8 cellular contexts compared by ENCODE assay signal in the genomic region with DNA sequence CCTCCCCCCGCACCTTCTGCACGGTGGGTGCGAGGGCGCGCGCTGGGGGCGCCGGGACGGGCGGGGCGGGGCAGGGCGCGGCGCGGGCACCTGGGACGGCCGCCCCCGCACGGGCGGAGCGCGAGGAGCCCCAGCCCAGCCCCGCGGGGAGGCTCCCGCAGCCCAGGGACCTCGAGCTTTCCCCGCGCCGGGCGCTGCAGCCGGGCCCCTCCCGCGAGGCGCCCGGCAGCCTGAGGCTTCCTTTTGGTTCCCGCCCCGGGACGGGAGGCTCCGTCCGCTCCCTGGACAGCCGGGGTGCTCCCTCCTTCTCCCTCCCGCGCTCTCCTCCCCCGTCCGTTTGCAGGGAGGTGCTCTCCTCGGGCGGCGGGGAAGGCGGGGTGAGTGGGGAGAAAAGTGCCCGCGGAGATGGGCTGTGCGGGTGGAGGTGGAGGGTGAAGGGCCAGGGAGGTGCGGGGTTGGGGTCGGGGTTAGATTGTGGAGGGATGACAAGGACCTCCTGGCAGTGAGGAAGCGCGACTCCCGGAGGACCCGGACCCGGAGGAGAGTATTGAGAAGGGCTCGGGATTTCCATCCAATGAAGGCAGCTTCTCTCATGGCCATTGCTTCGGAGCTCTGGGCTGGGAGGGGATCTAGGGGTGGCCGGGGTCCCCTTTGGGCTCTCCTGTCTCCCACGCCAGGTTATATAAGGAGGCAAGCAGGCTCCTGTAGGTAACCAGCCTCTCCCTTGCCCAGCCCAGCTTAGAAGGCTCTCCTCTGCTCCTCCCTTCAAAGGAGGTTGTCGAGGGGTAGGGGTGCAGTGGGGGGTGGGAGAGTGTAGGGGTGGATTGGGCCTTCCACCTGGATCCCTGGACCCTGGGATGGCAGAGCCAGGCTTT. TPM values are rescaled to one million over a fixed set of nuclear protein-coding genes. Genes with fewer than 3 reads are reported as not detected.
A peak's percentile ranks its signal among the peaks of the same experiment; 100 is the strongest.
DNase-seq lines count a peak whose midpoint lies in the region; ATAC-seq and TF ChIP-seq lines count a peak whose summit lies in the region.

No MANE protein-coding gene starts in this region.

- CTCF ChIA-PET in naive thymus-derived CD4-positive, alpha-beta T cell (lab: Charles Lee): no interaction called here

- peaks cover 0 to 9% (median 0%) of the 10 kb centered on the region in 11 donors for H3K9me3 Mint-ChIP-seq in naive thymus-derived CD4-positive, alpha-beta T cell

- peak overlapping the region; percentile 86 to 93 (median 90) for H3K27ac ChIP-seq in esophagus squamous epithelium
- no peak overlapping the region for H3K27ac ChIP-seq in naive thymus-derived CD4-positive, alpha-beta T cell (ENCODE audit: low read depth, low read length)

- DNase-seq in NCI-H345 (lab: John Stamatoyannopoulos, UW) (peak; percentile 41), NCI-H345 treated with DMSO at 0.1 percent for 48 hours (lab: John Stamatoyannopoulos, UW; ENCODE audit: unreplicated experiment) (no peak), esophagus squamous epithelium (lab: John Stamatoyannopoulos, UW) (no peak), NCI-H526 treated with DMSO at 0.1 percent for 48 hours (lab: John Stamatoyannopoulos, UW) (no peak), activated gamma-delta T cell treated with Interleukin-2 at 50 U/mL for 16 hours (no peak)
- DNase-seq in activated CD4-positive, CD25-positive, alpha-beta regulatory T cell treated with anti-CD3 and anti-CD28 coated beads, Interleukin-2, amount 50 U/mL, for 72 hours: peak; percentile 36
- peak in 5 of 9 donors; percentile 3 to 59 (median 15) for DNase-seq in naive thymus-derived CD4-positive, alpha-beta T cell

- H3K4me3 ChIP-seq in esophagus squamous epithelium: peak overlapping the region; percentile 65 to 83 (median 78)
- peak overlapping the region; percentile 39 for H3K4me3 ChIP-seq in naive thymus-derived CD4-positive, alpha-beta T cell (ENCODE audit: low read length)

- TF ChIP-seq POLR2A in esophagus squamous epithelium (IDR thresholded peaks at IDR 0.05): no peak

- H3K27me3 Mint-ChIP-seq in naive thymus-derived CD4-positive, alpha-beta T cell: peaks cover 5 to 37% (median 20%) of the 10 kb centered on the region in 5 donors

- 30% methylated on average over 2 of the region's 64 CpGs; no CpG with 5 or more reads in 1 of the 2 donors for WGBS in esophagus squamous epithelium, 2 donors

- H3K27me3 ChIP-seq in esophagus squamous epithelium: no peaks in the 10 kb centered on the region
- no peaks in the 10 kb centered on the region for H3K27me3 ChIP-seq in naive thymus-derived CD4-positive, alpha-beta T cell (ENCODE audit: control insufficient read depth in 2 of 2, insufficient read depth in 2 of 2, low read length in 2 of 2)

- peak overlapping the region; percentile 50 to 92 (median 76) for H3K4me3 Mint-ChIP-seq in naive thymus-derived CD4-positive, alpha-beta T cell

- peak; percentile 11 for ATAC-seq in HG03139 (IDR thresholded peaks at IDR 0.05; ENCODE audit: unreplicated experiment)
- peak; percentile 27 for ATAC-seq in naive thymus-derived CD4-positive, alpha-beta T cell

- peaks cover 0 to 17% (median 8%) of the 10 kb centered on the region in 7 donors for H3K4me1 Mint-ChIP-seq in naive thymus-derived CD4-positive, alpha-beta T cell

- H3K27ac Mint-ChIP-seq in naive thymus-derived CD4-positive, alpha-beta T cell: peak overlapping the region in 1 of 9 donors; percentile 33

- H3K9me3 ChIP-seq in esophagus squamous epithelium: no peaks in the 10 kb centered on the region
- no peaks in the 10 kb centered on the region for H3K9me3 ChIP-seq in naive thymus-derived CD4-positive, alpha-beta T cell (ENCODE audit: control insufficient read depth in 2 of 3, low read length in 3 of 3)

- peaks cover 0 to 17% (median 3%) of the 10 kb centered on the region in 3 donors for H3K36me3 ChIP-seq in esophagus squamous epithelium
- no peaks in the 10 kb centered on the region for H3K36me3 ChIP-seq in naive thymus-derived CD4-positive, alpha-beta T cell (ENCODE audit: control insufficient read depth in 2 of 3, insufficient read depth in 3 of 3, low read length in 3 of 3)

- POLR2A ChIA-PET in naive thymus-derived CD4-positive, alpha-beta T cell (lab: Charles Lee): no interaction called here

- peaks cover 0 to 7% (median 0%) of the 10 kb centered on the region in 5 donors for H3K36me3 Mint-ChIP-seq in naive thymus-derived CD4-positive, alpha-beta T cell

- no peak for TF ChIP-seq CTCF in esophagus squamous epithelium (IDR thresholded peaks at IDR 0.05)

- H3K4me1 ChIP-seq in esophagus squamous epithelium: peaks cover 32 to 61% (median 41%) of the 10 kb centered on the region in 3 donors
- no peaks in the 10 kb centered on the region for H3K4me1 ChIP-seq in naive thymus-derived CD4-positive, alpha-beta T cell (ENCODE audit: control insufficient read depth in 2 of 2, insufficient read depth in 2 of 2, low read length in 2 of 2)

- intact Hi-C loops in esophagus squamous epithelium (cut with DNase I): no loop called here
- intact Hi-C loops in naive thymus-derived CD4-positive, alpha-beta T cell (cut with micrococcal nuclease): loop anchor here (5.0 to 10.0 kb wide), 2 partner anchors 59 to 94 kb away; no protein-coding TSS in a partner anchor

RNA-seq across cellular contexts. Expression of a gene that starts 0.6 kb away (rescaled TPM):
- 10 to 100 TPM; 20.9 to 41.8 (median 36.9) TPM for total RNA-seq in esophagus squamous epithelium
- total RNA-seq in naive thymus-derived CD4-positive, alpha-beta T cell: 10 to 100 TPM in 1 of 5 experiments, 1 to 10 TPM in 2, under 1 TPM in 2; 0.86 to 29.0 (median 1.5) TPM
- not detected for polyA plus RNA-seq in naive thymus-derived CD4-positive, alpha-beta T cell

Comparison
In these comparisons a context has a peak if more than half of its experiments do, and no peak if none do; other contexts are left out.
1. DNase-seq: peak in NCI-H345 (single experiment), activated CD4-positive, CD25-positive, alpha-beta regulatory T cell treated with anti-CD3 and anti-CD28 coated beads, Interleukin-2, amount 50 U/mL, for 72 hours (single experiment) and naive thymus-derived CD4-positive, alpha-beta T cell (5 of 9); none in NCI-H345 treated with DMSO at 0.1 percent for 48 hours (single experiment), esophagus squamous epithelium (single experiment), NCI-H526 treated with DMSO at 0.1 percent for 48 hours (single experiment) and activated gamma-delta T cell treated with Interleukin-2 at 50 U/mL for 16 hours (single experiment).